In the genomic region with DNA sequence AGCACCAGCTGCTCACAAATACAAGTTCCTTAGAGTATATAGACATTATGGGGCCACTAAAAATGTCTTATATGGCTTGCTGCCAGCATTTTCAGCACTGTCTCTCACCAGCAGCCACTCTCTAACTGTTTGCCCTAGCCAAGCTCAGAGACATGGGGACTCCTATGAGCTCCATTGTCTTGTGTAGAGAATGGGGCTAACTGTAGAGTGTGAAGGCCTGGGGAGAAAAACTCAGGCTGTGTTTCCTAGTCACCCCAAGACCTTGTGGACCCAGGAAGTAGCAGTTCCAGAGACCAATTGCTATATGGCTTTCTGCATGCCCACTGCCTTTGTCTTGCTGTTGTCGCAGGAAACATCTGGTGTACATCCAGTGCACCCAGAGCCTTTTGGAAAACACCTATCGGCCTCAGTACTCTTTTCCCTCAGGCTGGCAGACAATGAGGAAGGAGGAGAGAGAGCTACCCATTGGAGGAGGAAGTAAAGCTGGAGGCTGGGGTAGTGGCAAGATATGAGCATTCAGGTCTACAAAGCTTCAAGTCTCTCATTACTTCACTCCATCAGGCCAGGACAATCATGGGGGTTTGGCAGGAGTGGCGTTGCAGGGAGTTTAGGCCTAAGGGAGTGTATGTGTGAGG, we compare ENCODE assay signal across 1 cellular context.
A peak's percentile ranks its signal among the peaks of the same experiment; 100 is the strongest.
TF ChIP-seq lines count a peak whose summit lies in the region.

No MANE protein-coding gene starts in this region.

TF ChIP-seq in GM12878, 131 proteins besides CTCF, POLR2A, EP300 and RAD21 (continued from another document):
- no peak for TF ChIP-seq SKIL (IDR thresholded peaks at IDR 0.05; ENCODE audit: low read depth, poor library complexity, severe bottlenecking)
- peak; percentile 6; the same call in 1 of the 2 replicates for TF ChIP-seq PML (IDR thresholded peaks at IDR 0.05; ENCODE audit: low read length)
- TF ChIP-seq, protein P1, sequence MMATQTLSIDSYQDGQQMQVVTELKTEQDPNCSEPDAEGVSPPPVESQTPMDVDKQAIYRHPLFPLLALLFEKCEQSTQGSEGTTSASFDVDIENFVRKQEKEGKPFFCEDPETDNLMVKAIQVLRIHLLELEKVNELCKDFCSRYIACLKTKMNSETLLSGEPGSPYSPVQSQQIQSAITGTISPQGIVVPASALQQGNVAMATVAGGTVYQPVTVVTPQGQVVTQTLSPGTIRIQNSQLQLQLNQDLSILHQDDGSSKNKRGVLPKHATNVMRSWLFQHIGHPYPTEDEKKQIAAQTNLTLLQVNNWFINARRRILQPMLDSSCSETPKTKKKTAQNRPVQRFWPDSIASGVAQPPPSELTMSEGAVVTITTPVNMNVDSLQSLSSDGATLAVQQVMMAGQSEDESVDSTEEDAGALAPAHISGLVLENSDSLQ (IDR thresholded peaks at IDR 0.05), result peak; percentile 25; the same call in 1 of the 2 replicates
- peak; percentile 25; the same call in 1 of the 2 replicates for TF ChIP-seq EED (IDR thresholded peaks at IDR 0.05; ENCODE audit: low read depth)
- no peak; the same call in 1 of the 2 replicates for TF ChIP-seq BMI1 (IDR thresholded peaks at IDR 0.05; ENCODE audit: borderline replicate concordance)
- TF ChIP-seq SMARCA5 (IDR thresholded peaks at IDR 0.05), result peak; percentile 16; the same call in 1 of the 2 replicates
- peak; percentile 49; the same call in 1 of the 2 replicates for TF ChIP-seq POLR2AphosphoS5 (IDR thresholded peaks at IDR 0.05; ENCODE audit: low read length)
- peak; percentile 60; the same call in 1 of the 2 replicates for TF ChIP-seq ZNF592 (IDR thresholded peaks at IDR 0.05)
- TF ChIP-seq CHD4 (IDR thresholded peaks at IDR 0.05), result no peak
- TF ChIP-seq KLF5 (IDR thresholded peaks at IDR 0.05; ENCODE audit: partially characterized antibody), result peak; percentile 2
- TF ChIP-seq HDAC6 (IDR thresholded peaks at IDR 0.05; ENCODE audit: unreplicated experiment), result peak; percentile 29
- peak; percentile 14; the same call in 1 of the 2 replicates for TF ChIP-seq POLR2AphosphoS2 (IDR thresholded peaks at IDR 0.05; ENCODE audit: low read depth, low read length)
